19 cellular contexts compared by ENCODE assay signal in genomic region chr4:183485411-183486160, GRCh38. TPM values are rescaled to one million over a fixed set of nuclear protein-coding genes. Genes with fewer than 3 reads are reported as not detected.
DNase-seq lines count a peak whose midpoint lies in the region; ATAC-seq and TF ChIP-seq lines count a peak whose summit lies in the region.
"Had no signal": no experiment of that assay in that cellular context is flagged by ENCODE, and none has a peak within 500 bp of the region (broad histone marks: within the 10 kb centered on the region; RNA-seq: fewer than 3 reads in every experiment).

No MANE protein-coding gene starts in this region.

- no peak overlapping the region for H4K91ac ChIP-seq in trophoblast cell (ENCODE audit: low read depth, low read length)

- H3K4me3 ChIP-seq in GM23248, result no peak overlapping the region
- H3K4me3 ChIP-seq in MG63, result no peak overlapping the region
- H3K4me3 ChIP-seq in brain microvascular endothelial cell (ENCODE audit: low read depth, low read length), result no peak overlapping the region
- no peak overlapping the region for H3K4me3 ChIP-seq in trophoblast cell (ENCODE audit: low read depth, low read length)
- no peak overlapping the region for H3K4me3 ChIP-seq in uterus

- no peaks in the 10 kb centered on the region for H3K79me1 ChIP-seq in trophoblast cell (ENCODE audit: low read length)

- no peaks in the 10 kb centered on the region for H3K9me3 Mint-ChIP-seq in endothelial cell (ENCODE audit: unreplicated experiment)
- H3K9me3 Mint-ChIP-seq: CD4-positive, CD25-positive, alpha-beta regulatory T cell had no signal

- DNase-seq in GM23248 (peak; percentile 82), MG63 (peak; percentile 60), brain microvascular endothelial cell (peak; percentile 39), trophoblast cell (peak; percentile 80 to 83), endothelial cell (ENCODE audit: low spot score) (no peak), uterus (no peak)
- DNase-seq: Caco-2; CD4-positive, CD25-positive, alpha-beta regulatory T cell; DMS153; Karpas-422; NCI-H1436; NCI-H2029; NCI-H510A treated with DMSO at 0.1 percent for 48 hours; SHP77; T-helper 1 cell had no signal

- H3K4me1 ChIP-seq in GM23248 (ENCODE audit: insufficient read depth), result no peaks in the 10 kb centered on the region
- H3K4me1 ChIP-seq in trophoblast cell (ENCODE audit: control insufficient read depth in 1 of 2, insufficient read depth in 2 of 2, low read length in 2 of 2), result no peaks in the 10 kb centered on the region
- no peaks in the 10 kb centered on the region for H3K4me1 ChIP-seq in uterus
- H3K4me1 ChIP-seq: Caco-2 had no signal

- H3K18ac ChIP-seq in trophoblast cell (ENCODE audit: low read length), result no peak overlapping the region

- WGBS in GM23248 (ENCODE audit: low coverage in 1 of 2, low lambda C conversion rate in 2 of 2, missing lambda C conversion rate in 2 of 2), 2 experiments, result 32 to 33% methylated on average over 11 of the region's 11 CpGs
- WGBS in trophoblast cell (ENCODE audit: extremely low coverage, insufficient coverage, insufficient read length), result no CpG with 5 or more reads among the region's 11 CpGs

- H3K14ac ChIP-seq in trophoblast cell (ENCODE audit: low read length), result no peak overlapping the region

- no peak overlapping the region for H3K27ac Mint-ChIP-seq in endothelial cell (ENCODE audit: unreplicated experiment)
- H3K27ac Mint-ChIP-seq: B cell; CD4-positive, CD25-positive, alpha-beta regulatory T cell had no signal

- H3K79me2 ChIP-seq in GM23248 (ENCODE audit: insufficient read depth), result no peaks in the 10 kb centered on the region
- H3K79me2 ChIP-seq in trophoblast cell (ENCODE audit: control insufficient read depth, insufficient read depth, low read length, poor library complexity), result no peaks in the 10 kb centered on the region

- H3K9me2 ChIP-seq in GM23248 (ENCODE audit: insufficient read depth), result no peaks in the 10 kb centered on the region

- H3K27me3 Mint-ChIP-seq in endothelial cell (ENCODE audit: unreplicated experiment), result no peaks in the 10 kb centered on the region
- H3K27me3 Mint-ChIP-seq: B cell had no signal

- H3K4me2 ChIP-seq in GM23248 (ENCODE audit: unreplicated experiment), result no peak overlapping the region
- no peak overlapping the region for H3K4me2 ChIP-seq in trophoblast cell (ENCODE audit: low read length)

- no peak overlapping the region for H4K12ac ChIP-seq in trophoblast cell (ENCODE audit: low read depth, low read length)

- intact Hi-C loops in uterus (cut with DNase I; ENCODE audit: low total_unique reads), result no loop called here

- peak overlapping the region; percentile 71 for H3K27ac ChIP-seq in GM23248
- no peak overlapping the region for H3K27ac ChIP-seq in brain microvascular endothelial cell
- H3K27ac ChIP-seq in trophoblast cell (ENCODE audit: low read depth, low read length), result no peak overlapping the region
- H3K27ac ChIP-seq in uterus, result no peak overlapping the region

- no peak overlapping the region for H3K4me3 Mint-ChIP-seq in endothelial cell (ENCODE audit: unreplicated experiment)
- H3K4me3 Mint-ChIP-seq: B cell; CD4-positive, CD25-positive, alpha-beta regulatory T cell had no signal

- H4K8ac ChIP-seq in trophoblast cell (ENCODE audit: low read depth, low read length), result no peak overlapping the region

- H3K36me3 Mint-ChIP-seq in endothelial cell (ENCODE audit: low read depth, unreplicated experiment), result peaks cover 3% of the 10 kb centered on the region
- H3K36me3 Mint-ChIP-seq: CD4-positive, CD25-positive, alpha-beta regulatory T cell had no signal

- H4K20me1 ChIP-seq in GM23248 (ENCODE audit: insufficient read depth), result no peaks in the 10 kb centered on the region

- H2BK5ac ChIP-seq in trophoblast cell (ENCODE audit: low read depth, low read length, poor library complexity), result no peak overlapping the region

- no peak overlapping the region for H2BK120ac ChIP-seq in trophoblast cell (ENCODE audit: insufficient read depth, low read length, poor library complexity)

- H3K9ac ChIP-seq in GM23248, result peak overlapping the region; percentile 34; the same call in 1 of the 2 replicates
- H3K9ac ChIP-seq in trophoblast cell (ENCODE audit: low read length), result no peak overlapping the region

- no peak for ATAC-seq in HG02885 (IDR thresholded peaks at IDR 0.05; ENCODE audit: poor library complexity, unreplicated experiment)
- ATAC-seq: Panc1, SK-N-SH treated with all-trans-retinoic acid at 6 μM for 48 hours had no signal

- H3K27me3 ChIP-seq in GM23248 (replicated peaks; ENCODE audit: insufficient read depth) (no peaks in the 10 kb centered on the region), MG63 (no peaks in the 10 kb centered on the region), brain microvascular endothelial cell (replicated peaks) (no peaks in the 10 kb centered on the region), trophoblast cell (ENCODE audit: insufficient read depth, low read length) (no peaks in the 10 kb centered on the region), uterus (no peaks in the 10 kb centered on the region)

- H3K4ac ChIP-seq in trophoblast cell (ENCODE audit: low read depth, low read length), result no peak overlapping the region

- TF ChIP-seq POLR2A in uterus (IDR thresholded peaks at IDR 0.05), result no peak

- H2AFZ ChIP-seq in GM23248, result no peak overlapping the region
- no peak overlapping the region for H2AFZ ChIP-seq in trophoblast cell (ENCODE audit: insufficient read depth, low read length, poor library complexity)

- no peak overlapping the region for H2BK12ac ChIP-seq in trophoblast cell (ENCODE audit: low read length)

- H2AK5ac ChIP-seq in trophoblast cell (ENCODE audit: low read length), result no peak overlapping the region

- H3K4me1 Mint-ChIP-seq in endothelial cell (ENCODE audit: unreplicated experiment), result peaks cover 3% of the 10 kb centered on the region
- H3K4me1 Mint-ChIP-seq: B cell; CD4-positive, CD25-positive, alpha-beta regulatory T cell had no signal

- in situ Hi-C loops in GM23248 (cut with MboI) (no loop called here), brain microvascular endothelial cell (cut with HindIII; ENCODE audit: low pct_ligation_motif_present, low sequenced_read_pairs) (no loop called here)

- TF ChIP-seq CTCF in brain microvascular endothelial cell (IDR thresholded peaks at IDR 0.05; ENCODE audit: low read depth, low read length, missing control alignments) (no peak), endothelial cell (IDR thresholded peaks at IDR 0.05; ENCODE audit: unreplicated experiment) (no peak), uterus (IDR thresholded peaks at IDR 0.05) (no peak)

- H3K23ac ChIP-seq in trophoblast cell (ENCODE audit: low read length), result no peak overlapping the region

- H3K9me3 ChIP-seq in GM23248 (ENCODE audit: low read depth) (no peaks in the 10 kb centered on the region), MG63 (no peaks in the 10 kb centered on the region), trophoblast cell (ENCODE audit: insufficient read depth, low read depth, low read length) (no peaks in the 10 kb centered on the region), uterus (no peaks in the 10 kb centered on the region)
- H3K9me3 ChIP-seq: Caco-2 had no signal

- 0 out of 2 replicates have a peak, but pooled peaks cover 6% of the 10 kb centered on the region for H3F3A ChIP-seq in GM23248 (ENCODE audit: insufficient read depth)

- H3K36me3 ChIP-seq in GM23248 (ENCODE audit: low read depth) (no peaks in the 10 kb centered on the region), MG63 (no peaks in the 10 kb centered on the region), brain microvascular endothelial cell (replicated peaks) (no peaks in the 10 kb centered on the region), trophoblast cell (ENCODE audit: control insufficient read depth in 1 of 2, insufficient read depth in 2 of 2, low read length in 2 of 2) (no peaks in the 10 kb centered on the region), uterus (no peaks in the 10 kb centered on the region)

RNA-seq across cellular contexts. Expression of gene ING2, which starts 19.3 kb away (rescaled TPM):
- 6.4 and 12.2 TPM in 2 replicates for total RNA-seq in GM23248 (2014; rRNA removed; shearing (Covaris generic))
- 20.5 and 22.8 TPM in 2 replicates for polyA plus RNA-seq in GM23248 (2016; fragmentation: Nextera tagmentation; extraction: Ambion mirVana)
- 8.0 and 20.0 TPM in 2 replicates for total RNA-seq in MG63 (2014; rRNA removed; shearing (Covaris generic); ENCODE audit: low replicate concordance)
- polyA plus RNA-seq in trophoblast cell (2013), result 41.6 and 42.1 TPM in 2 replicates
- 12.2 TPM for total RNA-seq in endothelial cell (ENCODE audit: unreplicated experiment)
- 10 to 100 TPM in 2 of 4 donors, 1 to 10 TPM in 2; 3.8 to 16.1 (median 10.0) TPM for total RNA-seq in uterus

RNA-seq across cellular contexts. Expression of gene CDKN2AIP, which starts 41.1 kb away (rescaled TPM):
- 18.7 and 20.4 TPM in 2 replicates for total RNA-seq in GM23248 (2014; rRNA removed; shearing (Covaris generic))
- 14.6 and 16.7 TPM in 2 replicates for polyA plus RNA-seq in GM23248 (2016; fragmentation: Nextera tagmentation; extraction: Ambion mirVana)
- 14.4 and 15.1 TPM in 2 replicates for total RNA-seq in MG63 (2014; rRNA removed; shearing (Covaris generic); ENCODE audit: low replicate concordance)
- 11.0 TPM in 2 replicates for polyA plus RNA-seq in trophoblast cell (2013)
- total RNA-seq in endothelial cell (ENCODE audit: unreplicated experiment) (22.0 TPM), uterus (10 to 100 TPM; 18.5 to 37.1 (median 23.9) TPM)

Comparison
In these comparisons a context has a peak if more than half of its experiments do, and no peak if none do; other contexts are left out.
1. DNase-seq: peak in GM23248 (single experiment), MG63 (single experiment), brain microvascular endothelial cell (single experiment) and trophoblast cell (2 of 2); none in endothelial cell (single experiment) and uterus (0 of 2).